Comparison of ENCODE assay signal across 16 cellular contexts in genomic region chr12:101375573-101375972, GRCh38. TPM values are rescaled to one million over a fixed set of nuclear protein-coding genes. Genes with fewer than 3 reads are reported as not detected.
DNase-seq lines count a peak whose midpoint lies in the region; ATAC-seq and TF ChIP-seq lines count a peak whose summit lies in the region.
"Had no signal": no experiment of that assay in that cellular context is flagged by ENCODE, and none has a peak within 500 bp of the region (broad histone marks: within the 10 kb centered on the region; RNA-seq: fewer than 3 reads in every experiment).

No MANE protein-coding gene starts in this region.

- H4K20me1 ChIP-seq in osteoblast (ENCODE audit: insufficient read depth, low read length) = no peaks in the 10 kb centered on the region
- H4K20me1 ChIP-seq in hepatocyte (ENCODE audit: insufficient read depth, poor library complexity, severe bottlenecking) = no peaks in the 10 kb centered on the region
- H4K20me1 ChIP-seq: BLaER1 had no signal

- H3K9me3 ChIP-seq in CD8-positive, alpha-beta memory T cell (ENCODE audit: low read length) = no peaks in the 10 kb centered on the region
- H3K9me3 ChIP-seq in osteoblast (ENCODE audit: low read depth, low read length) (no peaks in the 10 kb centered on the region), hepatocyte (ENCODE audit: low read depth) (no peaks in the 10 kb centered on the region)
- H3K9me3 ChIP-seq: BLaER1 had no signal

- no peaks in the 10 kb centered on the region for H3K27me3 ChIP-seq in CD8-positive, alpha-beta memory T cell (ENCODE audit: insufficient read depth, low read length, poor library complexity, severe bottlenecking)
- H3K27me3 ChIP-seq in osteoblast (ENCODE audit: insufficient read depth, low read length) = no peaks in the 10 kb centered on the region
- no peaks in the 10 kb centered on the region for H3K27me3 ChIP-seq in hepatocyte
- H3K27me3 ChIP-seq: BLaER1 had no signal

- CTCF ChIA-PET in activated CD8-positive, alpha-beta memory T cell treated with anti-CD3 and anti-CD28 coated beads, Interleukin-2, amount 10 ng/mL, durations not matched to agents 7 days and 5 days (lab: Charles Lee) = no interaction called here
- CTCF ChIA-PET in CD8-positive, alpha-beta memory T cell (lab: Charles Lee) = no interaction called here

- H3K27ac ChIP-seq in CD8-positive, alpha-beta memory T cell (ENCODE audit: low read depth, low read length) = no peak overlapping the region
- no peak overlapping the region for H3K27ac ChIP-seq in osteoblast (ENCODE audit: low read depth, low read length)
- no peak overlapping the region for H3K27ac ChIP-seq in hepatocyte
- H3K27ac ChIP-seq: BLaER1, RWPE1 had no signal

- H3K79me2 ChIP-seq in osteoblast (ENCODE audit: insufficient read depth, low read length) = no peaks in the 10 kb centered on the region
- H3K79me2 ChIP-seq in hepatocyte = no peaks in the 10 kb centered on the region

- TF ChIP-seq CTCF in osteoblast (IDR thresholded peaks at IDR 0.05; ENCODE audit: extremely low read depth, low read depth, low read length) (no peak), hepatocyte (IDR thresholded peaks at IDR 0.05; ENCODE audit: poor library complexity) (no peak)

- no peaks in the 10 kb centered on the region for H3K4me1 ChIP-seq in CD8-positive, alpha-beta memory T cell (ENCODE audit: insufficient read depth, low read length)
- H3K4me1 ChIP-seq in osteoblast (ENCODE audit: insufficient read depth, low read length) (no peaks in the 10 kb centered on the region), hepatocyte (ENCODE audit: insufficient read depth) (no peaks in the 10 kb centered on the region)
- H3K4me1 ChIP-seq: BLaER1 had no signal

- H3K4me1 Mint-ChIP-seq in activated CD8-positive, alpha-beta memory T cell treated with anti-CD3 and anti-CD28 coated beads, Interleukin-2, amount 10 ng/mL, durations not matched to agents 7 days and 5 days = peaks cover 5% of the 10 kb centered on the region
- H3K4me1 Mint-ChIP-seq in CD8-positive, alpha-beta memory T cell = peaks cover 0 to 5% (median 0%) of the 10 kb centered on the region in 3 donors
- no peaks in the 10 kb centered on the region for H3K4me1 Mint-ChIP-seq in activated naive CD8-positive, alpha-beta T cell treated with anti-CD3 and anti-CD28 coated beads, Interleukin-2, amount 50 U/mL, for 24 hours
- H3K4me1 Mint-ChIP-seq: GM23338 had no signal

- H3K9me3 Mint-ChIP-seq in activated CD8-positive, alpha-beta memory T cell treated with anti-CD3 and anti-CD28 coated beads, Interleukin-2, amount 10 ng/mL, durations not matched to agents 7 days and 5 days (ENCODE audit: low read depth) = no peaks in the 10 kb centered on the region
- no peaks in the 10 kb centered on the region for H3K9me3 Mint-ChIP-seq in CD8-positive, alpha-beta memory T cell
- no peaks in the 10 kb centered on the region for H3K9me3 Mint-ChIP-seq in activated naive CD8-positive, alpha-beta T cell treated with anti-CD3 and anti-CD28 coated beads, Interleukin-2, amount 50 U/mL, for 24 hours
- H3K9me3 Mint-ChIP-seq: GM23338 had no signal

- peak overlapping the region; percentile 3 for H3K27ac Mint-ChIP-seq in activated CD8-positive, alpha-beta memory T cell treated with anti-CD3 and anti-CD28 coated beads, Interleukin-2, amount 10 ng/mL, durations not matched to agents 7 days and 5 days
- peak overlapping the region in 6 of 8 donors; percentile 6 to 87 (median 68) for H3K27ac Mint-ChIP-seq in CD8-positive, alpha-beta memory T cell
- H3K27ac Mint-ChIP-seq in activated naive CD8-positive, alpha-beta T cell treated with anti-CD3 and anti-CD28 coated beads, Interleukin-2, amount 50 U/mL, for 24 hours = peak overlapping the region; percentile 62
- H3K27ac Mint-ChIP-seq: GM23338 had no signal

- no peak overlapping the region for H3K4me3 ChIP-seq in CD8-positive, alpha-beta memory T cell (ENCODE audit: low read length)
- no peak overlapping the region for H3K4me3 ChIP-seq in osteoblast (ENCODE audit: insufficient read depth, low read length)
- H3K4me3 ChIP-seq in hepatocyte = no peak overlapping the region
- H3K4me3 ChIP-seq: BLaER1, GM23338 had no signal

- peaks cover 33% of the 10 kb centered on the region for H3K36me3 ChIP-seq in CD8-positive, alpha-beta memory T cell (ENCODE audit: insufficient read depth, low read length)
- H3K36me3 ChIP-seq in osteoblast (ENCODE audit: insufficient read depth, low read length) (peaks cover 52% of the 10 kb centered on the region), hepatocyte (replicated peaks; ENCODE audit: insufficient read depth, low read depth) (no peaks in the 10 kb centered on the region)

- H3K27me3 Mint-ChIP-seq in activated CD8-positive, alpha-beta memory T cell treated with anti-CD3 and anti-CD28 coated beads, Interleukin-2, amount 10 ng/mL, durations not matched to agents 7 days and 5 days = no peaks in the 10 kb centered on the region
- H3K27me3 Mint-ChIP-seq in CD8-positive, alpha-beta memory T cell = no peaks in the 10 kb centered on the region
- no peaks in the 10 kb centered on the region for H3K27me3 Mint-ChIP-seq in activated naive CD8-positive, alpha-beta T cell treated with anti-CD3 and anti-CD28 coated beads, Interleukin-2, amount 50 U/mL, for 24 hours

- H2AFZ ChIP-seq in osteoblast (ENCODE audit: low read length) (no peak overlapping the region), hepatocyte (no peak overlapping the region)
- H2AFZ ChIP-seq: GM23338 had no signal

- H3K4me2 ChIP-seq in osteoblast (ENCODE audit: insufficient read depth, low read length) (no peak overlapping the region), hepatocyte (no peak overlapping the region)
- H3K4me2 ChIP-seq: BLaER1, GM23338 had no signal

- WGBS in hepatocyte (ENCODE audit: low lambda C conversion rate, missing lambda C conversion rate) = 93% methylated on average over 5 of the region's 5 CpGs

- POLR2A ChIA-PET in CD8-positive, alpha-beta memory T cell (lab: Charles Lee) = no interaction called here

- H3K9me2 ChIP-seq in hepatocyte (replicated peaks; ENCODE audit: insufficient read depth) = no peaks in the 10 kb centered on the region

- H3K36me3 Mint-ChIP-seq in activated CD8-positive, alpha-beta memory T cell treated with anti-CD3 and anti-CD28 coated beads, Interleukin-2, amount 10 ng/mL, durations not matched to agents 7 days and 5 days = peaks cover 58% of the 10 kb centered on the region
- peaks cover 19 to 86% (median 38%) of the 10 kb centered on the region in 3 donors for H3K36me3 Mint-ChIP-seq in CD8-positive, alpha-beta memory T cell
- peaks cover 67% of the 10 kb centered on the region for H3K36me3 Mint-ChIP-seq in activated naive CD8-positive, alpha-beta T cell treated with anti-CD3 and anti-CD28 coated beads, Interleukin-2, amount 50 U/mL, for 24 hours (ENCODE audit: low read depth)

- ATAC-seq in activated CD8-positive, alpha-beta memory T cell treated with anti-CD3 and anti-CD28 coated beads, Interleukin-2, amount 10 ng/mL, durations not matched to agents 7 days and 5 days = no peak
- ATAC-seq in activated naive CD8-positive, alpha-beta T cell treated with anti-CD3 and anti-CD28 coated beads, Interleukin-2, amount 50 U/mL, for 24 hours = no peak
- ATAC-seq: GM23338, PC-3 had no signal

- H3K4me3 Mint-ChIP-seq in activated CD8-positive, alpha-beta memory T cell treated with anti-CD3 and anti-CD28 coated beads, Interleukin-2, amount 10 ng/mL, durations not matched to agents 7 days and 5 days = no peak overlapping the region
- no peak overlapping the region for H3K4me3 Mint-ChIP-seq in CD8-positive, alpha-beta memory T cell
- no peak overlapping the region for H3K4me3 Mint-ChIP-seq in activated naive CD8-positive, alpha-beta T cell treated with anti-CD3 and anti-CD28 coated beads, Interleukin-2, amount 50 U/mL, for 24 hours
- H3K4me3 Mint-ChIP-seq: GM23338 had no signal

- DNase-seq in activated CD8-positive, alpha-beta memory T cell treated with anti-CD3 and anti-CD28 coated beads, Interleukin-2, amount 10 ng/mL, durations not matched to agents 7 days and 5 days = no peak
- no peak for DNase-seq in activated CD8-positive, alpha-beta memory T cell treated with anti-CD3 and anti-CD28 coated beads, Interleukin-2, amount 50 U/mL, for 48 hours
- no peak for DNase-seq in CD8-positive, alpha-beta memory T cell
- no peak for DNase-seq in activated naive CD8-positive, alpha-beta T cell treated with anti-CD3 and anti-CD28 coated beads, Interleukin-2, amount 50 U/mL, for 24 hours
- peak; percentile 37 for DNase-seq in osteoblast (ENCODE audit: insufficient read length, low spot score, missing footprints)
- DNase-seq in COR-L47 (lab: John Stamatoyannopoulos, UW) = no peak
- DNase-seq in hepatocyte (ENCODE audit: low spot score) = no peak
- DNase-seq: DMS 273 treated with DMSO at 0.1 percent for 48 hours, GF-D8, MV-4-11, NCI-H1417, NCI-H1930, PC-3 had no signal

RNA-seq across cellular contexts. Expression of gene ARL1, which starts 32.0 kb away (rescaled TPM):
- total RNA-seq in activated CD8-positive, alpha-beta memory T cell treated with anti-CD3 and anti-CD28 coated beads, Interleukin-2, amount 10 ng/mL, durations not matched to agents 7 days and 5 days = 10 to 100 TPM; 38.0 to 58.1 TPM
- total RNA-seq in CD8-positive, alpha-beta memory T cell = 10 to 100 TPM; 71.1 to 74.4 TPM
- polyA plus RNA-seq in CD8-positive, alpha-beta memory T cell = 41.7 TPM
- total RNA-seq in osteoblast = 90.8 and 94.9 TPM in 2 replicates
- total RNA-seq in hepatocyte = 115 and 122 TPM in 2 replicates
- 90.3 and 94.0 TPM in 2 replicates for polyA plus RNA-seq in hepatocyte

Comparison
In these comparisons a context has a peak if more than half of its experiments do, and no peak if none do; other contexts are left out.
1. H3K27ac Mint-ChIP-seq: peak in every context shown above with its lines; median percentile 68 in CD8-positive, alpha-beta memory T cell; 62 in activated naive CD8-positive, alpha-beta T cell treated with anti-CD3 and anti-CD28 coated beads, Interleukin-2, amount 50 U/mL, for 24 hours; 3 in activated CD8-positive, alpha-beta memory T cell treated with anti-CD3 and anti-CD28 coated beads, Interleukin-2, amount 10 ng/mL, durations not matched to agents 7 days and 5 days.